ENCODE assay signal across 23 cellular contexts in the genomic region with DNA sequence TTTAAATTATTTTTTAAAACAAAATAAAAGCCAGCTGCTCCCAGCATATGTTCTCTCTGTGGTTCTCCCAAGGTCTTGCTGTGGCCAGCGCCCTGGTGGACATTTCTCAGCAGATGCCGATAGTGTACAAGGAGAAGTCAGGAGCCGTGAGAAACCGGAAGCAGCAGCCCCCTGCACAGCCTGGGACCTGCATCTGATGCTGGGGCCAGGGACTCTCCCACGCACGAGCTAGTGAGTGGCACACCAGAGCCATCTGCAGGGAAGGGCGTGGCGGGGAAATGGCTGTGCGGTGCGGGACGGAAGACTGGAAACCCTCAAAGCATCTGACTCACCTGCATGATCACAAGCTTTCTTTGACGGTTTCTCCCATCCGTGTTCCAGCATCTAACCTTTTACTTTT. TPM values are rescaled to one million over a fixed set of nuclear protein-coding genes. Genes with fewer than 3 reads are reported as not detected.
DNase-seq lines count a peak whose midpoint lies in the region; ATAC-seq and TF ChIP-seq lines count a peak whose summit lies in the region.
"Had no signal": no experiment of that assay in that cellular context is flagged by ENCODE, and none has a peak within 500 bp of the region (broad histone marks: within the 10 kb centered on the region; RNA-seq: fewer than 3 reads in every experiment).

No MANE protein-coding gene starts in this region.

- peaks cover 4% of the 10 kb centered on the region for H3K36me3 ChIP-seq in brain microvascular endothelial cell (replicated peaks)

- in situ Hi-C loops in brain microvascular endothelial cell (cut with HindIII; ENCODE audit: low pct_ligation_motif_present, low sequenced_read_pairs): no loop called here

- no peak overlapping the region for H3K27ac ChIP-seq in brain microvascular endothelial cell
- H3K27ac ChIP-seq: BLaER1 treated with 17β-estradiol and CSF1 and Interleukin-3, amounts not matched to agents 10 nM and 100 nM had no signal

- ATAC-seq in sciatic nerve: no peak
- no peak for ATAC-seq in HG02852 (IDR thresholded peaks at IDR 0.05; ENCODE audit: unreplicated experiment)
- ATAC-seq in stimulated activated naive CD8-positive, alpha-beta T cell treated with anti-CD3 and anti-CD28 coated beads, Interleukin-15, Interleukin-2, amounts not matched to agents 100 U/mL and 50 U/mL, for 24 hours: no peak
- ATAC-seq: Panc1 had no signal

- DNase-seq in Jurkat, Clone E6-1 (ENCODE audit: low read depth, low spot score): peak; percentile 73
- DNase-seq in brain microvascular endothelial cell (peak; percentile 51), fibroblast of pulmonary artery (ENCODE audit: low read depth) (peak; percentile 8), sciatic nerve (ENCODE audit: low spot score) (peak; percentile 36), NCI-H82 (lab: John Stamatoyannopoulos, UW) (no peak)
- no peak for DNase-seq in stimulated activated naive CD8-positive, alpha-beta T cell treated with anti-CD3 and anti-CD28 coated beads, Interleukin-15, Interleukin-2, amounts not matched to agents 100 U/mL and 50 U/mL, for 24 hours
- DNase-seq: CD4-positive, alpha-beta memory T cell; GDM1; GOT3; Karpas-422; MV-4-11; NCI-H1105 treated with DMSO at 0.1 percent for 48 hours; NCI-H1694; NCI-H2081; NCI-H446 treated with DMSO at 0.1 percent for 48 hours; SIG-M5; SK-N-SH had no signal

- intact Hi-C loops in sciatic nerve (cut with DNase I): no loop called here

- H3K4me3 ChIP-seq in Jurkat, Clone E6-1 (ENCODE audit: low read length): no peak overlapping the region
- no peak overlapping the region for H3K4me3 ChIP-seq in brain microvascular endothelial cell (ENCODE audit: low read depth, low read length)
- no peak overlapping the region for H3K4me3 ChIP-seq in fibroblast of pulmonary artery (replicated peaks; ENCODE audit: low read depth, low read length)
- H3K4me3 ChIP-seq: BLaER1 treated with 17β-estradiol and CSF1 and Interleukin-3, amounts not matched to agents 10 nM and 100 nM had no signal

- TF ChIP-seq CTCF in brain microvascular endothelial cell (IDR thresholded peaks at IDR 0.05; ENCODE audit: low read depth, low read length, missing control alignments) (peak; percentile 39), fibroblast of pulmonary artery (IDR thresholded peaks at IDR 0.05; ENCODE audit: low read length, missing control alignments) (no peak)

- no peaks in the 10 kb centered on the region for H3K27me3 ChIP-seq in brain microvascular endothelial cell (replicated peaks)
- H3K27me3 ChIP-seq: BLaER1 treated with 17β-estradiol and CSF1 and Interleukin-3, amounts not matched to agents 10 nM and 100 nM had no signal

RNA-seq across cellular contexts. Expression of gene GFRA4, which starts 16.5 kb away (rescaled TPM):
- not detected for polyA plus RNA-seq in Jurkat, Clone E6-1 (2012; ENCODE audit: insufficient read depth, insufficient read length)
- not detected for total RNA-seq in sciatic nerve
- total RNA-seq: CD4-positive, alpha-beta memory T cell; Daoy; M059J had no signal
- polyA plus RNA-seq: CD4-positive, alpha-beta memory T cell; IgD-negative memory B cell; SK-N-SH had no signal

RNA-seq across cellular contexts. Expression of gene ADAM33, which starts 35.2 kb away (rescaled TPM):
- 2.0 TPM for polyA plus RNA-seq in Jurkat, Clone E6-1 (2012; ENCODE audit: insufficient read depth, insufficient read length)
- 117 TPM for total RNA-seq in sciatic nerve
- total RNA-seq: CD4-positive, alpha-beta memory T cell; Daoy had no signal
- polyA plus RNA-seq: CD4-positive, alpha-beta memory T cell; IgD-negative memory B cell had no signal

Comparison
In these comparisons a context has a peak if more than half of its experiments do, and no peak if none do; other contexts are left out.
1. DNase-seq: peak in Jurkat, Clone E6-1 (single experiment), brain microvascular endothelial cell (single experiment), fibroblast of pulmonary artery (single experiment) and sciatic nerve (single experiment); none in stimulated activated naive CD8-positive, alpha-beta T cell treated with anti-CD3 and anti-CD28 coated beads, Interleukin-15, Interleukin-2, amounts not matched to agents 100 U/mL and 50 U/mL, for 24 hours (single experiment) and NCI-H82 (single experiment).